ENCODE assay signal across 8 cellular contexts in the genomic region with DNA sequence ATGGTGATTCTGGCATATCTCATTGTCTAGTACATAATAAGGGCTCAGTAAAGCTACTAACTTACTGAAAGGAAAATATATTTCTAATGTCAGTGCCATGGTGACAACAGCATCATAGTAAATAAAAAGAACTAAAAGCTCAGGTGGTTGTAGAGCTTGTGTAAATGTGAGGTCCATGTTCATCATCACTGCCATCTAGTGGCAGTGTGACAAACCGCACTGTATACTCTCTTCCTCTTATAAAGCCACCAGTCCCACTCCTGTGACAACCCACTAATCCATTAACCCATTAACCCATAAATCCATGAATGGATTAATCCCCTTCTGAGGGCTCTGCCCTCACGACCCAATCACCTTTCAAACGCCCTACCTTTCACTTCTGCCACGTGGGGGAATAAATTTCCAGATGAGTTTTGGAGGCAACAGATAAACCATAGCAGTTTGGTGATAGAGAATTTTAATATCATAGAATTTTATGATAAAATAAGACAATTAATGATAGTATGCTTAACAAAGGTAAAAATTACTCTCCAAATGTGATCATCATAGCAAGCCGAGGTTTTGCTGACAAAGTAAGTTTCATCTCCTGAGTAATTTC.
A peak's percentile ranks its signal among the peaks of the same experiment; 100 is the strongest.
DNase-seq lines count a peak whose midpoint lies in the region; ATAC-seq and TF ChIP-seq lines count a peak whose summit lies in the region.

No MANE protein-coding gene starts in this region.

- TF ChIP-seq CTCF in parathyroid adenoma (IDR thresholded peaks at IDR 0.05) = peak; percentile 62

- DNase-seq in DMS53 (lab: John Stamatoyannopoulos, UW) = peak; percentile 86
- DNase-seq in NCI-H526 treated with DMSO at 0.1 percent for 48 hours (lab: John Stamatoyannopoulos, UW) = peak; percentile 90
- peak; percentile 4 for DNase-seq in activated T-cell treated with anti-CD3 and anti-CD28 coated beads for 4 hours
- DNase-seq in germinal center (ENCODE audit: low spot score) = peak; percentile 7
- DNase-seq in NCI-H1436 treated with DMSO at 0.1 percent for 48 hours (lab: John Stamatoyannopoulos, UW) = no peak

- no peaks in the 10 kb centered on the region for H3K4me1 ChIP-seq in parathyroid adenoma

- H3K36me3 ChIP-seq in parathyroid adenoma (ENCODE audit: control insufficient read depth, insufficient read depth, low read length) = no peaks in the 10 kb centered on the region

- H3K79me2 ChIP-seq in parathyroid adenoma = no peaks in the 10 kb centered on the region

- no peak overlapping the region for H2AFZ ChIP-seq in parathyroid adenoma

- H3K27me3 ChIP-seq in parathyroid adenoma (ENCODE audit: control insufficient read depth, insufficient read depth, low read length) = no peaks in the 10 kb centered on the region

- no peak overlapping the region for H3K9ac ChIP-seq in parathyroid adenoma

- no peak overlapping the region for H3K27ac ChIP-seq in parathyroid adenoma

- peak; percentile 97 for ATAC-seq in GM19351 (IDR thresholded peaks at IDR 0.05; ENCODE audit: unreplicated experiment)
- peak; percentile 95 for ATAC-seq in HG03342 (IDR thresholded peaks at IDR 0.05; ENCODE audit: unreplicated experiment)

- no peaks in the 10 kb centered on the region for H3K9me3 ChIP-seq in parathyroid adenoma (ENCODE audit: control insufficient read depth, low read length)

- H3K4me2 ChIP-seq in parathyroid adenoma (ENCODE audit: low read length) = no peak overlapping the region

- H3K4me3 ChIP-seq in parathyroid adenoma (ENCODE audit: low read depth, low read length) = no peak overlapping the region
